17 cellular contexts compared by ENCODE assay signal in the genomic region with DNA sequence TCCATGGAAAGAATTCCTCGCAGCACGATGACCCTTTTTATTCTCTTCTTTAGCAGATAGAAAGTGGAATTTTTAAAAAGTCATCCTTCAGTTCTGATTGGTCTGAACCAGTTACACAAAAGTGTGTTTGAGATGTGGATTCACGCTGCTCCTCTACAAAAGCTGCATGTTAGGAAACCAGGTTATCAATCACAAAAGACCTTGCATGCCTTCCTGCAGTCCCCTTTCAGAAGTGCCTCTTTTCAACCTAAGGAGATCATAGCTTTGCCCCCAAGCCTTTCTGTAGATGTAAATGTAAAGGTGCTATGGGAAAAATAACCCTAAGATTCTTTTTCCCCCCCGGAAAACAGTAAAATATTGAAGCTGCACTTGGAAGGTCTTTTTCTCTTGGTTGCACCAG.
A peak's percentile ranks its signal among the peaks of the same experiment; 100 is the strongest.
DNase-seq lines count a peak whose midpoint lies in the region; ATAC-seq and TF ChIP-seq lines count a peak whose summit lies in the region.
"Had no signal": no experiment of that assay in that cellular context is flagged by ENCODE, and none has a peak within 500 bp of the region (broad histone marks: within the 10 kb centered on the region; RNA-seq: fewer than 3 reads in every experiment).

No MANE protein-coding gene starts in this region.

- no peak overlapping the region for H3T11ph ChIP-seq in H9 (ENCODE audit: low read length)

- H3K27me3 Mint-ChIP-seq in H9 (ENCODE audit: low read depth) (peaks cover 2% of the 10 kb centered on the region), WTC11 (ENCODE audit: low read depth) (no peaks in the 10 kb centered on the region)
- H3K27me3 Mint-ChIP-seq: CD4-positive, alpha-beta memory T cell had no signal

- no peak overlapping the region for H4K91ac ChIP-seq in H9 (ENCODE audit: insufficient read length, low read depth, low read length)

- no peak overlapping the region for H3K18ac ChIP-seq in H9 (ENCODE audit: insufficient read length, low read depth, low read length)

- no peak overlapping the region for H3K56ac ChIP-seq in H9 (ENCODE audit: insufficient read length, low read depth, low read length)

- no peak overlapping the region for H3K4ac ChIP-seq in H9 (ENCODE audit: low read depth, low read length)

- CTCF ChIA-PET in WTC11 (lab: Charles Lee) = no interaction called here

- peak overlapping the region; percentile 4 for H3K4me2 ChIP-seq in H9 (ENCODE audit: insufficient read depth, insufficient read length, low read length)
- H3K4me2 ChIP-seq: A549 had no signal

- no peaks in the 10 kb centered on the region for H3K79me1 ChIP-seq in H9 (ENCODE audit: insufficient read depth, low read depth, low read length, poor library complexity, severe bottlenecking)

- no peaks in the 10 kb centered on the region for H3K23me2 ChIP-seq in H9 (ENCODE audit: insufficient read length, low read depth, low read length, poor library complexity, severe bottlenecking)

- H3K9me3 Mint-ChIP-seq in H9 (no peaks in the 10 kb centered on the region), WTC11 (peaks cover 7% of the 10 kb centered on the region; the same call in 1 of the 2 replicates)

- H3K14ac ChIP-seq in H9 (ENCODE audit: insufficient read depth, low read length) = no peak overlapping the region

- no peak overlapping the region for H2BK120ac ChIP-seq in H9 (ENCODE audit: low read depth, low read length, poor library complexity, severe bottlenecking)

- H3K23ac ChIP-seq in H9 (ENCODE audit: insufficient read length, low read depth, low read length) = no peak overlapping the region

- intact Hi-C loops in testis (cut with DNase I; ENCODE audit: low total_unique reads) = no loop called here

- H2BK20ac ChIP-seq in H9 (ENCODE audit: low read depth, low read length, poor library complexity, severe bottlenecking) = no peak overlapping the region

- no peak overlapping the region for H2AK5ac ChIP-seq in H9 (ENCODE audit: insufficient read length, low read length)

- no peaks in the 10 kb centered on the region for H4K20me1 ChIP-seq in H9 (ENCODE audit: control insufficient read depth, insufficient read depth, insufficient read length)

- ATAC-seq in WTC11 = peak; percentile 82
- ATAC-seq: A549 had no signal

- H3K27ac Mint-ChIP-seq in H9 = peak overlapping the region; percentile 4 to 32 (median 13); a peak in 2 of 7 replicates
- peak overlapping the region; percentile 27 for H3K27ac Mint-ChIP-seq in WTC11
- H3K27ac Mint-ChIP-seq: CD4-positive, alpha-beta memory T cell; HFFc6 had no signal

- no peak for TF ChIP-seq CTCF in H9 (conservative IDR thresholded peaks at IDR 0.05)
- no peak for TF ChIP-seq CTCF in WTC11 (IDR thresholded peaks at IDR 0.05)
- TF ChIP-seq CTCF in Peyer's patch (IDR thresholded peaks at IDR 0.05) = no peak
- TF ChIP-seq CTCF in testis (IDR thresholded peaks at IDR 0.05) = no peak

- no peaks in the 10 kb centered on the region for H3K36me3 ChIP-seq in iPS-20b (ENCODE audit: insufficient read depth, low read depth, low read length)
- no peaks in the 10 kb centered on the region for H3K36me3 ChIP-seq in MG63
- no peaks in the 10 kb centered on the region for H3K36me3 ChIP-seq in Peyer's patch
- no peaks in the 10 kb centered on the region for H3K36me3 ChIP-seq in testis (ENCODE audit: low read depth, missing control alignments)
- H3K36me3 ChIP-seq: BE2C had no signal

- H3K9me3 ChIP-seq in H9 (ENCODE audit: control insufficient read depth, low read depth, low read length) (no peaks in the 10 kb centered on the region), iPS-20b (ENCODE audit: insufficient read depth, low read depth, low read length) (no peaks in the 10 kb centered on the region), MG63 (no peaks in the 10 kb centered on the region), Peyer's patch (peaks cover 0 to 3% (median 0%) of the 10 kb centered on the region in 4 donors), testis (no peaks in the 10 kb centered on the region)
- H3K9me3 ChIP-seq: A549, BE2C had no signal

- H2BK15ac ChIP-seq in H9 (ENCODE audit: low read depth, low read length) = no peak overlapping the region

- WGBS in H9 (ENCODE audit: extremely low coverage, insufficient read length, low lambda C conversion rate) = no CpG with 5 or more reads among the region's 4 CpGs
- WGBS in testis, 2 donors = 91 to 93% methylated on average over 4 of the region's 4 CpGs

- peak overlapping the region; percentile 6 for H3K27ac ChIP-seq in H9 (ENCODE audit: insufficient read length, low read depth, low read length)
- no peak overlapping the region for H3K27ac ChIP-seq in iPS-20b (ENCODE audit: low read length)
- no peak overlapping the region for H3K27ac ChIP-seq in Peyer's patch
- H3K27ac ChIP-seq in testis = no peak overlapping the region
- H3K27ac ChIP-seq: A549, C4-2B, HL-60 had no signal

- H2BK5ac ChIP-seq in H9 (ENCODE audit: insufficient read length, low read length) = no peak overlapping the region

- H3K9ac ChIP-seq in H9 (ENCODE audit: extremely low read depth, insufficient read length, low read length) = no peak overlapping the region
- H3K9ac ChIP-seq in iPS-20b (ENCODE audit: low read depth, low read length) = no peak overlapping the region

- no peaks in the 10 kb centered on the region for H3K27me3 ChIP-seq in H9 (ENCODE audit: insufficient read depth, low read length)
- H3K27me3 ChIP-seq in iPS-20b (ENCODE audit: insufficient read depth, low read length) = peaks cover 9% of the 10 kb centered on the region; the same call in 1 of the 2 replicates
- H3K27me3 ChIP-seq in MG63 = no peaks in the 10 kb centered on the region
- no peaks in the 10 kb centered on the region for H3K27me3 ChIP-seq in Peyer's patch
- H3K27me3 ChIP-seq in testis = no peaks in the 10 kb centered on the region
- H3K27me3 ChIP-seq: BE2C had no signal

- TF ChIP-seq POLR2A in Peyer's patch (IDR thresholded peaks at IDR 0.05) = no peak
- TF ChIP-seq POLR2A in testis (IDR thresholded peaks at IDR 0.05) = no peak

- H3K36me3 Mint-ChIP-seq in H9 (ENCODE audit: insufficient read depth in 1 of 3, low read depth in 3 of 3) (peaks cover 2 to 15% (median 10%) of the 10 kb centered on the region in 3 experiments), WTC11 (peaks cover 12% of the 10 kb centered on the region)
- H3K36me3 Mint-ChIP-seq: CD4-positive, alpha-beta memory T cell had no signal

- no peak overlapping the region for H4K8ac ChIP-seq in H9 (replicated peaks; ENCODE audit: insufficient read length, low read depth, low read length)

- H3K4me3 Mint-ChIP-seq in H9 (peak overlapping the region in 1 of 2 experiments; percentile 23; a peak in 1 of 5 replicates), WTC11 (0 out of 2 replicates have a peak overlapping the region, but pooled peaks have one; percentile 1)
- H3K4me3 Mint-ChIP-seq: CD4-positive, alpha-beta memory T cell; HFFc6 had no signal

- H2AFZ ChIP-seq in H9 (ENCODE audit: low read length) = no peak overlapping the region

- H3K4me1 ChIP-seq in H9 (ENCODE audit: insufficient read depth, low read length) (peaks cover 16% of the 10 kb centered on the region; the same call in 1 of the 2 replicates), iPS-20b (ENCODE audit: insufficient read depth, low read length) (peaks cover 40% of the 10 kb centered on the region), Peyer's patch (no peaks in the 10 kb centered on the region), testis (peaks cover 1% of the 10 kb centered on the region)
- H3K4me1 ChIP-seq: A549, BE2C had no signal

- H3K4me1 Mint-ChIP-seq in H9 (peaks cover 55 to 60% of the 10 kb centered on the region in 2 experiments), WTC11 (peaks cover 70% of the 10 kb centered on the region)
- H3K4me1 Mint-ChIP-seq: CD4-positive, alpha-beta memory T cell had no signal

- POLR2A ChIA-PET in WTC11 (lab: Charles Lee) = no interaction called here

- no peak overlapping the region for H2BK12ac ChIP-seq in H9 (ENCODE audit: insufficient read length, low read depth, low read length)

- peak; percentile 42 for DNase-seq in H9
- no peak for DNase-seq in WTC11 (ENCODE audit: low spot score)
- DNase-seq in MG63 = no peak
- DNase-seq in Peyer's patch = no peak
- no peak for DNase-seq in NCI-H69 (lab: John Stamatoyannopoulos, UW)
- no peak for DNase-seq in testis
- DNase-seq: BE2C; CD4-positive, alpha-beta memory T cell; DMS79; HCEC 1CT; HFFc6; IMR-90; KBM-7 had no signal

- H3K4me3 ChIP-seq in iPS-20b (ENCODE audit: low read length) (peak overlapping the region; percentile 36; the same call in 1 of the 2 replicates), MG63 (no peak overlapping the region), Peyer's patch (no peak overlapping the region), testis (no peak overlapping the region)
- H3K4me3 ChIP-seq: A549 had no signal

- no peaks in the 10 kb centered on the region for H3K79me2 ChIP-seq in H9 (ENCODE audit: insufficient read depth, low read length)

- no peak overlapping the region for H4K5ac ChIP-seq in H9 (ENCODE audit: insufficient read length, low read depth, low read length)

TF ChIP-seq in WTC11, 78 proteins besides CTCF, POLR2A, EP300 and RAD21:
- TF ChIP-seq ZNF219 (CRISPR knock-in tag; IDR thresholded peaks at IDR 0.05; ENCODE audit: borderline replicate concordance) = no peak
- no peak for TF ChIP-seq CBFB (CRISPR knock-in tag; IDR thresholded peaks at IDR 0.05; ENCODE audit: low read depth)
